28 cellular contexts compared by ENCODE assay signal in the genomic region with DNA sequence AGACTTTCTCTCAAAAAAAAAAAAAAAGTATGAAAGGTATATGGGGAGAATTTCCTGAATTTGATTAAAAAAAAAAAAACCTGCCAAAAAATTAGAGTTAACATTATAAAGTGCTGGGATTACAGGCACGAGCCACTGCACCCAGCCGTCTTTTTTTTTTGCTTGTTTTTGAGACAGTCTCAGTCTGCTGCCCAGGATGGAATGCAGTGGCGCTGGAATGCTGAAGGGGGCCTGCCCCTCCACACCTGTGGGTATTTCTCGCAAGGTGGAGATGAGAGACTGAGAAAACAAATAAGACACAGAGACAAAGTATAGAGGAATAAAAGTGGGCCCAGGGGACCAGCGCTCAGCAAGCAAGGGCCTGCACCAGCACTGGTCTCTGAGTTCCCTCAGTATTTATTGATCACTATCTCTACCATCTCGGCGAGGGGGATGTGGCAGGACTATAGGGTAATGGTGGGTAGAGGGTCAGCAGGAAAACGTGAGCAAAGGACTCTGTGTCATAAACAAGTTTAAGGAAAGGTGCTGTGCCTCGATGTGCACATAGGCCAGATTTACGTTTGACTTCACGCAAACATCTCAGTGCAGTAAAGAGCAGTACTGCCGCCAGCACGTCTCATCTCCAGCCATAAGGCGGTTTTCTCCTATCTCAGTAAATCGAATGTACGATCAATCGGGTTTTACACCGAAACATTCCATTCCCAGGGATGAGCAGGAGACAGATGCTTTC.
"Had no signal": no experiment of that assay in that cellular context is flagged by ENCODE, and none has a peak within 500 bp of the region (broad histone marks: within the 10 kb centered on the region; RNA-seq: fewer than 3 reads in every experiment).

No MANE protein-coding gene starts in this region.

- H3K36me3 ChIP-seq: ascending aorta, Peyer's patch, SJSA1 had no signal

- H3K27ac ChIP-seq: ascending aorta, Peyer's patch, SJSA1 had no signal

- DNase-seq: activated B cell treated with CpG ODN at 0.5 μM for 24 hours; activated CD4-positive, alpha-beta memory T cell treated with anti-CD3 and anti-CD28 coated beads for 36 hours; activated CD4-positive, alpha-beta T cell treated with anti-CD3 and anti-CD28 coated beads for 1 hour; activated CD4-positive, alpha-beta T cell treated with anti-CD3 and anti-CD28 coated beads, Interleukin-2, amount 10 ng/mL, durations not matched to agents 7 days and 5 days; activated CD8-positive, alpha-beta memory T cell treated with anti-CD3 and anti-CD28 coated beads for 24 hours; activated effector memory CD4-positive, alpha-beta T cell treated with anti-CD3 and anti-CD28 coated beads, Interleukin-2, amount 50 U/mL, for 16 hours; activated naive CD4-positive, alpha-beta T cell treated with Interleukin-2 at 50 U/mL for 16 hours; activated naive CD8-positive, alpha-beta T cell treated with anti-CD3 and anti-CD28 coated beads, Interleukin-2, amount 50 U/mL, for 24 hours; activated T-cell treated with anti-CD3 and anti-CD28 coated beads, Interleukin-2, amount 50 U/mL, for 4 hours; amniotic stem cell; Kasumi-1; KBM-7; NCI-H1105 treated with DMSO at 0.1 percent for 48 hours; NCI-H1436 treated with DMSO at 0.1 percent for 48 hours; NCI-H187; NCI-H2081; NCI-H2171 treated with DMSO at 0.1 percent for 48 hours; NCI-H226; NCI-H510A; NCI-H526 treated with DMSO at 0.1 percent for 48 hours; Peyer's patch; SHP77 had no signal

- ATAC-seq: activated naive CD4-positive, alpha-beta T cell treated with anti-CD3 and anti-CD28 coated beads, Interleukin-2, amount 50 U/mL, for 72 hours; activated naive CD8-positive, alpha-beta T cell treated with anti-CD3 and anti-CD28 coated beads, Interleukin-2, amount 50 U/mL, for 24 hours; activated T-cell treated with anti-CD3 and anti-CD28 coated beads, Interleukin-2, amount 50 U/mL, for 4 hours had no signal

- H3K4me3 Mint-ChIP-seq: activated B cell treated with CpG ODN at 0.5 μM for 24 hours; activated CD4-positive, alpha-beta memory T cell treated with anti-CD3 and anti-CD28 coated beads for 36 hours; activated CD4-positive, alpha-beta T cell treated with anti-CD3 and anti-CD28 coated beads, Interleukin-2, amount 10 ng/mL, durations not matched to agents 7 days and 5 days; activated naive CD8-positive, alpha-beta T cell treated with anti-CD3 and anti-CD28 coated beads, Interleukin-2, amount 50 U/mL, for 24 hours; activated T-cell treated with anti-CD3 and anti-CD28 coated beads, Interleukin-2, amount 50 U/mL, for 4 hours; central memory CD8-positive, alpha-beta T cell; T-helper 1 cell treated with Interleukin-12 subunit alpha and Interleukin-12 subunit beta and Interleukin-4 antibody, amounts not matched to agents 30 μg/mL and 1 μg/mL, for 36 hours had no signal

- H3K27me3 ChIP-seq: ascending aorta, Peyer's patch, SJSA1 had no signal

- H3K27me3 Mint-ChIP-seq: activated B cell treated with CpG ODN at 0.5 μM for 24 hours; activated CD4-positive, alpha-beta T cell treated with anti-CD3 and anti-CD28 coated beads, Interleukin-2, amount 10 ng/mL, durations not matched to agents 7 days and 5 days; central memory CD8-positive, alpha-beta T cell had no signal

- H3K4me1 Mint-ChIP-seq: activated naive CD8-positive, alpha-beta T cell treated with anti-CD3 and anti-CD28 coated beads, Interleukin-2, amount 50 U/mL, for 24 hours had no signal

- H3K4me3 ChIP-seq: ascending aorta, Peyer's patch, SJSA1 had no signal

- H3K9me3 ChIP-seq: ascending aorta, Peyer's patch, SJSA1 had no signal

- H3K36me3 Mint-ChIP-seq: activated CD4-positive, alpha-beta memory T cell treated with anti-CD3 and anti-CD28 coated beads for 36 hours; brain had no signal

- H3K9me3 Mint-ChIP-seq: activated CD4-positive, alpha-beta memory T cell treated with anti-CD3 and anti-CD28 coated beads for 36 hours; activated naive CD8-positive, alpha-beta T cell treated with anti-CD3 and anti-CD28 coated beads, Interleukin-2, amount 50 U/mL, for 24 hours; activated T-cell treated with anti-CD3 and anti-CD28 coated beads, Interleukin-2, amount 50 U/mL, for 4 hours; central memory CD8-positive, alpha-beta T cell; T-helper 1 cell treated with Interleukin-12 subunit alpha and Interleukin-12 subunit beta and Interleukin-4 antibody, amounts not matched to agents 30 μg/mL and 1 μg/mL, for 36 hours had no signal

- H3K4me1 ChIP-seq: ascending aorta, Peyer's patch had no signal

- H3K27ac Mint-ChIP-seq: activated B cell treated with CpG ODN at 0.5 μM for 24 hours; activated CD4-positive, alpha-beta memory T cell treated with anti-CD3 and anti-CD28 coated beads for 36 hours; activated CD4-positive, alpha-beta T cell treated with anti-CD3 and anti-CD28 coated beads, Interleukin-2, amount 10 ng/mL, durations not matched to agents 7 days and 5 days; activated naive CD4-positive, alpha-beta T cell treated with anti-CD3 and anti-CD28 coated beads, Interleukin-2, amount 50 U/mL, for 72 hours; activated naive CD8-positive, alpha-beta T cell treated with anti-CD3 and anti-CD28 coated beads, Interleukin-2, amount 50 U/mL, for 24 hours; T-helper 1 cell treated with Interleukin-12 subunit alpha and Interleukin-12 subunit beta and Interleukin-4 antibody, amounts not matched to agents 30 μg/mL and 1 μg/mL, for 36 hours had no signal
